ENCODE assay signal across 14 cellular contexts in genomic region chr10:30463944-30464451, GRCh38. TPM values are rescaled to one million over a fixed set of nuclear protein-coding genes. Genes with fewer than 3 reads are reported as not detected.
DNase-seq lines count a peak whose midpoint lies in the region; FAIRE-seq and TF ChIP-seq lines count a peak whose summit lies in the region.
"Had no signal": no experiment of that assay in that cellular context is flagged by ENCODE, and none has a peak within 500 bp of the region (broad histone marks: within the 10 kb centered on the region; RNA-seq: fewer than 3 reads in every experiment).

No MANE protein-coding gene starts in this region.

- H3K27ac ChIP-seq in HEK293 (ENCODE audit: extremely low read depth, low read depth, low read length): no peak overlapping the region
- H3K27ac ChIP-seq in keratinocyte (ENCODE audit: control insufficient read depth, insufficient read depth, low read length): no peak overlapping the region
- H3K27ac ChIP-seq: skin epidermis, suprapubic skin had no signal

- H3K4me1 ChIP-seq in HEK293 (ENCODE audit: control insufficient read depth, insufficient read depth, low read length): no peaks in the 10 kb centered on the region
- peaks cover 10% of the 10 kb centered on the region for H3K4me1 ChIP-seq in keratinocyte (ENCODE audit: control insufficient read depth, extremely low read depth, insufficient read depth, low read length)
- H3K4me1 ChIP-seq: suprapubic skin had no signal

- H3K9me3 ChIP-seq in HEK293 (ENCODE audit: control insufficient read depth, insufficient read depth, low read depth, low read length) (no peaks in the 10 kb centered on the region), keratinocyte (ENCODE audit: control insufficient read depth, low read depth, low read length) (no peaks in the 10 kb centered on the region)
- H3K9me3 ChIP-seq: suprapubic skin had no signal

- dilution Hi-C loops in keratinocyte (cut with MboI; ENCODE audit: extremely low pct_ligation_motif_present, low sequenced_read_pairs): no loop called here

- no peaks in the 10 kb centered on the region for H3K9me1 ChIP-seq in keratinocyte (ENCODE audit: control insufficient read depth, extremely low read depth, insufficient read depth, low read length)

- POLR2A ChIA-PET in HEK293 (lab: Yijun Ruan, JAX) (no interaction called here), GM10248 (lab: Yijun Ruan, JAX) (interaction anchor here (0.6 to 1.1 kb wide), 2 partner anchors 11 to 73 kb away, joined by 3 read pairs; no protein-coding TSS in a partner anchor)

- CTCF ChIA-PET in HEK293 (lab: Yijun Ruan, JAX) (interaction anchor here (0.6 kb wide), 1 partner anchor 123 kb away, joined by 3 read pairs; no protein-coding TSS in a partner anchor), GM10248 (lab: Yijun Ruan, JAX) (interaction anchor here (0.6 to 3.2 kb wide), 12 partner anchors 9 to 433 kb away, joined by 3 to 9 read pairs (median 4); no protein-coding TSS in a partner anchor)

- no peaks in the 10 kb centered on the region for H3K79me2 ChIP-seq in keratinocyte (ENCODE audit: control insufficient read depth, insufficient read depth, low read length)

- H3K4me3 ChIP-seq in HEK293 (ENCODE audit: low read depth, low read length) (no peak overlapping the region), astrocyte of the spinal cord (ENCODE audit: low read depth, low read length) (no peak overlapping the region), keratinocyte (ENCODE audit: control insufficient read depth in 2 of 3, extremely low read depth in 1 of 3, insufficient read depth in 2 of 3, low read depth in 1 of 3, low read length in 3 of 3) (no peak overlapping the region)
- H3K4me3 ChIP-seq: coronary artery, skin epidermis, suprapubic skin had no signal

- DNase-seq in A172 (ENCODE audit: low spot score) (peak; percentile 38), astrocyte of the spinal cord (ENCODE audit: low read depth, low spot score) (peak; percentile 19), keratinocyte (ENCODE audit: low read depth, low spot score) (no peak), DMS 273 treated with DMSO at 0.1 percent for 48 hours (lab: John Stamatoyannopoulos, UW) (no peak), GDM1 (lab: John Stamatoyannopoulos, UW) (no peak), D341Med (ENCODE audit: low spot score) (no peak), GM10248 (ENCODE audit: extremely low spot score) (no peak)
- DNase-seq: activated CD4-positive, CD25-positive, alpha-beta regulatory T cell treated with anti-CD3 and anti-CD28 coated beads, Interleukin-2, amount 50 U/mL, for 72 hours; NCI-H1092 treated with DMSO at 0.1 percent for 48 hours; NCI-H446 had no signal

- FAIRE-seq in keratinocyte (lab: Jason Lieb, UNC): peak; percentile 34

- H3K4me2 ChIP-seq in keratinocyte (ENCODE audit: control insufficient read depth, extremely low read depth, insufficient read depth, low read depth, low read length): no peak overlapping the region

- H4K20me1 ChIP-seq in keratinocyte (ENCODE audit: control insufficient read depth, extremely low read depth, insufficient read depth, low read length): no peaks in the 10 kb centered on the region

- H3K36me3 ChIP-seq in HEK293 (ENCODE audit: control insufficient read depth in 2 of 2, insufficient read depth in 1 of 2, low read length in 2 of 2) (peaks cover 14 to 36% of the 10 kb centered on the region in 2 experiments), keratinocyte (ENCODE audit: control insufficient read depth in 2 of 2, extremely low read depth in 1 of 2, insufficient read depth in 2 of 2, low read length in 2 of 2) (peaks cover 2 to 3% of the 10 kb centered on the region in 2 experiments)

- H2AFZ ChIP-seq in keratinocyte (ENCODE audit: control insufficient read depth, low read length): no peak overlapping the region

- no peak overlapping the region for H3K9ac ChIP-seq in keratinocyte (ENCODE audit: control insufficient read depth, extremely low read depth, insufficient read depth, low read length)

- in situ Hi-C loops in astrocyte of the spinal cord (cut with HindIII; ENCODE audit: low sequenced_read_pairs): no loop called here

- TF ChIP-seq CTCF in HEK293 (tag by site-specific recombination; IDR thresholded peaks at IDR 0.05) (no peak), astrocyte of the spinal cord (IDR thresholded peaks at IDR 0.05; ENCODE audit: low read depth, low read length) (no peak), keratinocyte (optimal IDR thresholded peaks at IDR 0.05 in 1 of 3, IDR thresholded peaks at IDR 0.05 in 1 of 3, conservative IDR thresholded peaks at IDR 0.05 in 1 of 3; ENCODE audit: extremely low read depth in 1 of 3, insufficient read depth in 2 of 3, low read length in 3 of 3) (no peak), GM10248 (IDR thresholded peaks at IDR 0.05; ENCODE audit: control extremely low read depth, extremely low read depth, low read depth, missing control alignments) (no peak)

- H3K27me3 ChIP-seq in keratinocyte (ENCODE audit: control insufficient read depth, extremely low read depth, insufficient read depth, low read length): no peaks in the 10 kb centered on the region
- H3K27me3 ChIP-seq: suprapubic skin had no signal

TF ChIP-seq in HEK293, 187 proteins besides CTCF, POLR2A, EP300 and RAD21:
- TF ChIP-seq ZNF433 (tag by site-specific recombination; IDR thresholded peaks at IDR 0.05; ENCODE audit: low read depth) (no peak), ZNF658 (tag by site-specific recombination; IDR thresholded peaks at IDR 0.05) (no peak), RBAK (tag by site-specific recombination; IDR thresholded peaks at IDR 0.05) (no peak), ZNF404 (tag by site-specific recombination; IDR thresholded peaks at IDR 0.05) (no peak), ZNF16 (tag by site-specific recombination; IDR thresholded peaks at IDR 0.05; ENCODE audit: low read depth) (no peak), ZNF155 (tag by site-specific recombination; IDR thresholded peaks at IDR 0.05) (no peak), ZNF423 (tag by site-specific recombination; IDR thresholded peaks at IDR 0.05) (no peak), ZBTB49 (tag by site-specific recombination; IDR thresholded peaks at IDR 0.05; ENCODE audit: low read depth) (no peak), ZBTB20 (tag by site-specific recombination; IDR thresholded peaks at IDR 0.05) (no peak), GLIS1 (tag by site-specific recombination; IDR thresholded peaks at IDR 0.05) (0 out of 2 replicates have a peak, but pooled peaks have one; percentile 14), SCRT2 (tag by site-specific recombination; IDR thresholded peaks at IDR 0.05) (no peak), ZNF394 (tag by site-specific recombination; IDR thresholded peaks at IDR 0.05; ENCODE audit: borderline replicate concordance) (peak; percentile 58; the same call in 1 of the 2 replicates), ZNF311 (tag by site-specific recombination; IDR thresholded peaks at IDR 0.05; ENCODE audit: borderline replicate concordance) (no peak), GLIS2 (tag by site-specific recombination; IDR thresholded peaks at IDR 0.05) (no peak), ZNF121 (tag by site-specific recombination; IDR thresholded peaks at IDR 0.05) (peak; percentile 59; the same call in 1 of the 2 replicates), SP7 (tag by site-specific recombination; IDR thresholded peaks at IDR 0.05) (no peak)

RNA-seq across cellular contexts. Expression of gene MAP3K8, which starts 30.0 kb away (rescaled TPM):
- 12.4 and 14.9 TPM in 2 replicates for total RNA-seq in A172 (2014; rRNA removed; shearing (Covaris generic))
- 0.88 to 4.9 TPM (median 4.0 TPM) in 3 replicates for polyA plus RNA-seq in keratinocyte
- 21.9 TPM for polyA plus RNA-seq in keratinocyte (2011; ENCODE audit: low read depth)
- polyA plus RNA-seq in keratinocyte (2011; cell fraction: cytosol; rRNA removed): 1.2 TPM in 2 replicates
- 6.9 and 7.1 TPM in 2 replicates for polyA plus RNA-seq in keratinocyte (2011; cell fraction: nucleus; rRNA removed)
- 0.85 and 28.0 TPM in 2 replicates for polyA plus RNA-seq in keratinocyte (2012; ENCODE audit: low replicate concordance)
- polyA minus RNA-seq in keratinocyte: 3.2 to 5.0 TPM (median 4.5 TPM) in 3 replicates
- polyA minus RNA-seq in keratinocyte (2011; cell fraction: cytosol; rRNA and poly(A)+ RNA removed): not detected
- 4.8 and 5.6 TPM in 2 replicates for polyA minus RNA-seq in keratinocyte (2011; cell fraction: nucleus; rRNA and poly(A)+ RNA removed)

Comparison
In these comparisons a context has a peak if more than half of its experiments do, and no peak if none do; other contexts are left out.
1. DNase-seq: peak in A172 (single experiment) and astrocyte of the spinal cord (single experiment); none in keratinocyte (single experiment), DMS 273 treated with DMSO at 0.1 percent for 48 hours (single experiment), GDM1 (single experiment), D341Med (single experiment) and GM10248 (single experiment).